ENCODE assay signal across 18 cellular contexts in the genomic region with DNA sequence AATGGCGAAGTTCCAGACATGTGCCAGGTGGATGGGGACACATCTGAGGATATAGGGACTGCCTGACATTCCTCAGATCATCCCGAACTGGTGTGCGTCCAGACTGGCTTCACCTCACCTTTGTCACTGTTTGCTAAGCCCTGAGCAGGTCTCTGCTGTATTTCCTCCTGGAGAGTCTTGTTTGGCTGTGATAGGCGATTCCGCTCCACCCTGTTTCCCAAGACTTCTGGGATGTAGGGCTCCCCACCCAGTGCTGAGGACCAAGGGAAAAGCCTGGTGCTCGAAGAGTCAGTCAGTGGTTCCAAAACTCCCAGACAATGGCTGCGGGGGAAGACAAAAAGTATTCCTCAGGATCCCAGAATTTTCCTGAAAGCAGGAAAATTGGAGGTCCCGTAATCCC. TPM values are rescaled to one million over a fixed set of nuclear protein-coding genes. Genes with fewer than 3 reads are reported as not detected.
DNase-seq lines count a peak whose midpoint lies in the region; ATAC-seq, FAIRE-seq and TF ChIP-seq lines count a peak whose summit lies in the region.
"Had no signal": no experiment of that assay in that cellular context is flagged by ENCODE, and none has a peak within 500 bp of the region (broad histone marks: within the 10 kb centered on the region; RNA-seq: fewer than 3 reads in every experiment).

No MANE protein-coding gene starts in this region.

- FAIRE-seq in GM19239 (lab: Jason Lieb, UNC): no peak

- no peaks in the 10 kb centered on the region for H3K27me3 ChIP-seq in heart left ventricle
- H3K27me3 ChIP-seq: foreskin keratinocyte had no signal

- no peak for TF ChIP-seq POLR2A in heart left ventricle (IDR thresholded peaks at IDR 0.05)

- TF ChIP-seq CTCF in heart left ventricle (IDR thresholded peaks at IDR 0.05): no peak

- H3K4me1 ChIP-seq in heart left ventricle: peaks cover 0 to 31% (median 4%) of the 10 kb centered on the region in 12 donors
- H3K4me1 ChIP-seq: foreskin keratinocyte had no signal

- POLR2A ChIA-PET in activated CD4-positive, alpha-beta memory T cell treated with anti-CD3 and anti-CD28 coated beads for 36 hours (lab: Charles Lee): interaction anchor here (1.2 to 2.0 kb wide), 2 partner anchors 13 to 28 kb away, joined by 5 to 7 read pairs; no protein-coding TSS in a partner anchor

- no peak overlapping the region for H3K4me3 Mint-ChIP-seq in stimulated activated naive CD8-positive, alpha-beta T cell treated with anti-CD3 and anti-CD28 coated beads, Interleukin-15, Interleukin-2, amounts not matched to agents 100 ng/mL and 50 ng/mL, for 24 hours
- no peak overlapping the region for H3K4me3 Mint-ChIP-seq in activated CD4-positive, alpha-beta memory T cell treated with anti-CD3 and anti-CD28 coated beads for 36 hours
- no peak overlapping the region for H3K4me3 Mint-ChIP-seq in stimulated activated memory B cell treated with anti-CD40 and anti-IgM and Interleukin-4, amounts not matched to agents 10 μg/mL and 1 μg/mL and 100 μg/mL, for 72 hours
- H3K4me3 Mint-ChIP-seq: type B pancreatic cell had no signal

- intact Hi-C loops in activated CD4-positive, alpha-beta memory T cell treated with anti-CD3 and anti-CD28 coated beads for 36 hours (cut with micrococcal nuclease): loop anchor here (10.0 kb wide), 1 partner anchor 443 kb away; no protein-coding TSS in a partner anchor
- intact Hi-C loops in left colon (cut with DNase I, micrococcal nuclease) (no loop called here), heart left ventricle (cut with DNase I) (no loop called here)

- ATAC-seq in stimulated activated naive CD8-positive, alpha-beta T cell treated with anti-CD3 and anti-CD28 coated beads, Interleukin-15, Interleukin-2, amounts not matched to agents 100 U/mL and 50 U/mL, for 24 hours: no peak
- peak; percentile 75 for ATAC-seq in left colon
- ATAC-seq in stimulated activated memory B cell treated with anti-CD40 and anti-IgM and Interleukin-4, amounts not matched to agents 10 μg/mL and 1 μg/mL and 100 μg/mL, for 72 hours: no peak
- no peak for ATAC-seq in heart left ventricle
- ATAC-seq: foreskin keratinocyte, left ventricle myocardium superior had no signal

- H3K9me3 ChIP-seq in heart left ventricle: no peaks in the 10 kb centered on the region
- H3K9me3 ChIP-seq: Caco-2 had no signal

- H3K27me3 Mint-ChIP-seq in stimulated activated naive CD8-positive, alpha-beta T cell treated with anti-CD3 and anti-CD28 coated beads, Interleukin-15, Interleukin-2, amounts not matched to agents 100 ng/mL and 50 ng/mL, for 24 hours: no peaks in the 10 kb centered on the region
- no peaks in the 10 kb centered on the region for H3K27me3 Mint-ChIP-seq in activated CD4-positive, alpha-beta memory T cell treated with anti-CD3 and anti-CD28 coated beads for 36 hours
- H3K27me3 Mint-ChIP-seq in stimulated activated memory B cell treated with anti-CD40 and anti-IgM and Interleukin-4, amounts not matched to agents 10 μg/mL and 1 μg/mL and 100 μg/mL, for 72 hours: no peaks in the 10 kb centered on the region
- H3K27me3 Mint-ChIP-seq: type B pancreatic cell had no signal

- H3K4me1 Mint-ChIP-seq in stimulated activated naive CD8-positive, alpha-beta T cell treated with anti-CD3 and anti-CD28 coated beads, Interleukin-15, Interleukin-2, amounts not matched to agents 100 ng/mL and 50 ng/mL, for 24 hours (ENCODE audit: low read depth): peaks cover 80% of the 10 kb centered on the region
- H3K4me1 Mint-ChIP-seq in activated CD4-positive, alpha-beta memory T cell treated with anti-CD3 and anti-CD28 coated beads for 36 hours (ENCODE audit: low read depth): peaks cover 66% of the 10 kb centered on the region
- peaks cover 57% of the 10 kb centered on the region for H3K4me1 Mint-ChIP-seq in stimulated activated memory B cell treated with anti-CD40 and anti-IgM and Interleukin-4, amounts not matched to agents 10 μg/mL and 1 μg/mL and 100 μg/mL, for 72 hours

- H3K4me3 ChIP-seq in heart left ventricle: no peak overlapping the region

- peak overlapping the region; percentile 65 for H3K27ac Mint-ChIP-seq in stimulated activated naive CD8-positive, alpha-beta T cell treated with anti-CD3 and anti-CD28 coated beads, Interleukin-15, Interleukin-2, amounts not matched to agents 100 ng/mL and 50 ng/mL, for 24 hours
- peak overlapping the region; percentile 98 for H3K27ac Mint-ChIP-seq in activated CD4-positive, alpha-beta memory T cell treated with anti-CD3 and anti-CD28 coated beads for 36 hours
- peak overlapping the region; percentile 78 for H3K27ac Mint-ChIP-seq in stimulated activated memory B cell treated with anti-CD40 and anti-IgM and Interleukin-4, amounts not matched to agents 10 μg/mL and 1 μg/mL and 100 μg/mL, for 72 hours
- H3K27ac Mint-ChIP-seq: type B pancreatic cell had no signal

- DNase-seq in stimulated activated naive CD8-positive, alpha-beta T cell treated with anti-CD3 and anti-CD28 coated beads, Interleukin-15, Interleukin-2, amounts not matched to agents 100 U/mL and 50 U/mL, for 24 hours: no peak
- DNase-seq in activated CD4-positive, alpha-beta memory T cell treated with anti-CD3 and anti-CD28 coated beads for 36 hours: no peak
- DNase-seq in left colon (peak in 1 of 2 donors; percentile 49), DMS 273 treated with DMSO at 0.1 percent for 48 hours (lab: John Stamatoyannopoulos, UW) (no peak), heart left ventricle (no peak), GM19239 (ENCODE audit: insufficient read length, low spot score) (no peak)
- DNase-seq: activated CD4-positive, CD25-positive, alpha-beta regulatory T cell; Caco-2; foreskin keratinocyte; hippocampal formation; KBM-7; left ventricle myocardium superior; NCI-H146; NCI-H526 treated with DMSO at 0.1 percent for 48 hours; occipital lobe had no signal

- no peaks in the 10 kb centered on the region for H3K36me3 Mint-ChIP-seq in stimulated activated naive CD8-positive, alpha-beta T cell treated with anti-CD3 and anti-CD28 coated beads, Interleukin-15, Interleukin-2, amounts not matched to agents 100 ng/mL and 50 ng/mL, for 24 hours (ENCODE audit: low read depth)
- peaks cover 2% of the 10 kb centered on the region for H3K36me3 Mint-ChIP-seq in activated CD4-positive, alpha-beta memory T cell treated with anti-CD3 and anti-CD28 coated beads for 36 hours
- no peaks in the 10 kb centered on the region for H3K36me3 Mint-ChIP-seq in stimulated activated memory B cell treated with anti-CD40 and anti-IgM and Interleukin-4, amounts not matched to agents 10 μg/mL and 1 μg/mL and 100 μg/mL, for 72 hours
- H3K36me3 Mint-ChIP-seq: type B pancreatic cell had no signal

- no peaks in the 10 kb centered on the region for H3K36me3 ChIP-seq in heart left ventricle

- CTCF ChIA-PET in activated CD4-positive, alpha-beta memory T cell treated with anti-CD3 and anti-CD28 coated beads for 36 hours (lab: Charles Lee): no interaction called here

- WGBS in heart left ventricle, 4 donors: 91 to 95% (median 93%) methylated on average over 8 of the region's 8 CpGs

- H3K9me3 Mint-ChIP-seq in stimulated activated naive CD8-positive, alpha-beta T cell treated with anti-CD3 and anti-CD28 coated beads, Interleukin-15, Interleukin-2, amounts not matched to agents 100 ng/mL and 50 ng/mL, for 24 hours: no peaks in the 10 kb centered on the region
- H3K9me3 Mint-ChIP-seq in activated CD4-positive, alpha-beta memory T cell treated with anti-CD3 and anti-CD28 coated beads for 36 hours: no peaks in the 10 kb centered on the region
- no peaks in the 10 kb centered on the region for H3K9me3 Mint-ChIP-seq in stimulated activated memory B cell treated with anti-CD40 and anti-IgM and Interleukin-4, amounts not matched to agents 10 μg/mL and 1 μg/mL and 100 μg/mL, for 72 hours
- H3K9me3 Mint-ChIP-seq: type B pancreatic cell had no signal

- no peak overlapping the region for H3K27ac ChIP-seq in heart left ventricle
- H3K27ac ChIP-seq: foreskin keratinocyte had no signal

RNA-seq across cellular contexts. Expression of a gene that starts 11.1 kb away (rescaled TPM):
- total RNA-seq in activated CD4-positive, alpha-beta memory T cell treated with anti-CD3 and anti-CD28 coated beads for 36 hours: 100 to 1,000 TPM; 576 to 590 TPM
- total RNA-seq in left colon (100 to 1,000 TPM in 1 of 2 donors, 10 to 100 TPM in 1; 74.0 to 101 TPM), heart left ventricle (100 to 1,000 TPM in 2 of 9 donors, 10 to 100 TPM in 7; 38.7 to 122 (median 64.8) TPM)
- polyA plus RNA-seq in heart left ventricle: 100 to 1,000 TPM in 1 of 2 donors, 10 to 100 TPM in 1; 37.2 to 174 TPM

RNA-seq across cellular contexts. Expression of a gene that starts 27.0 kb away (rescaled TPM):
- 10 to 100 TPM; 18.0 to 21.1 TPM for total RNA-seq in activated CD4-positive, alpha-beta memory T cell treated with anti-CD3 and anti-CD28 coated beads for 36 hours
- 1 to 10 TPM; 5.1 to 10.0 TPM for total RNA-seq in left colon
- 10 to 100 TPM; 10.7 to 37.5 (median 15.9) TPM for total RNA-seq in heart left ventricle
- polyA plus RNA-seq in heart left ventricle: 10 to 100 TPM; 15.6 to 16.4 TPM

RNA-seq across cellular contexts. Expression of a gene that starts 45.8 kb away (rescaled TPM):
- total RNA-seq in activated CD4-positive, alpha-beta memory T cell treated with anti-CD3 and anti-CD28 coated beads for 36 hours: 10 to 100 TPM; 98.1 to 99.2 TPM
- total RNA-seq in left colon: 10 to 100 TPM; 48.4 to 63.7 TPM
- total RNA-seq in heart left ventricle: 100 to 1,000 TPM in 3 of 9 donors, 10 to 100 TPM in 6; 62.2 to 145 (median 89.0) TPM
- polyA plus RNA-seq in heart left ventricle: 10 to 100 TPM; 38.7 to 42.3 TPM

Comparison
In these comparisons a context has a peak if more than half of its experiments do, and no peak if none do; other contexts are left out.
1. RNA of a gene that starts 11.1 kb away (total RNA-seq): 576 to 590 TPM in activated CD4-positive, alpha-beta memory T cell treated with anti-CD3 and anti-CD28 coated beads for 36 hours; 74.0 to 101 TPM in left colon and 38.7 to 122 TPM in heart left ventricle; every median in the first group is over 4 times any median in the second.
2. Peak in every context shown above with its lines, with median percentiles within 50 percentile points of each other: H3K27ac Mint-ChIP-seq.